Comparison of ENCODE assay signal across 1 cellular context in genomic region chr6:28673800-28674671, GRCh38.
TF ChIP-seq lines count a peak whose summit lies in the region.

No MANE protein-coding gene starts in this region.

TF ChIP-seq in HepG2, 621 proteins besides CTCF, POLR2A, EP300 and RAD21 (continued from another document and continues in another):
- TF ChIP-seq IRX3 (CRISPR knock-in tag; IDR thresholded peaks at IDR 0.05; ENCODE audit: borderline replicate concordance, low read depth): peak; percentile 47; the same call in 1 of the 2 replicates
- TF ChIP-seq NCOR1 (IDR thresholded peaks at IDR 0.05; ENCODE audit: borderline replicate concordance, low read length): peak; percentile 64; the same call in 1 of the 2 replicates
- TF ChIP-seq ZNF251 (CRISPR knock-in tag; IDR thresholded peaks at IDR 0.05): no peak
- TF ChIP-seq DZIP1 (CRISPR knock-in tag; IDR thresholded peaks at IDR 0.05): no peak
- peak; percentile 13; the same call in 1 of the 2 replicates for TF ChIP-seq TFDP1 (CRISPR knock-in tag; IDR thresholded peaks at IDR 0.05; ENCODE audit: borderline replicate concordance)
- TF ChIP-seq, protein P1, sequence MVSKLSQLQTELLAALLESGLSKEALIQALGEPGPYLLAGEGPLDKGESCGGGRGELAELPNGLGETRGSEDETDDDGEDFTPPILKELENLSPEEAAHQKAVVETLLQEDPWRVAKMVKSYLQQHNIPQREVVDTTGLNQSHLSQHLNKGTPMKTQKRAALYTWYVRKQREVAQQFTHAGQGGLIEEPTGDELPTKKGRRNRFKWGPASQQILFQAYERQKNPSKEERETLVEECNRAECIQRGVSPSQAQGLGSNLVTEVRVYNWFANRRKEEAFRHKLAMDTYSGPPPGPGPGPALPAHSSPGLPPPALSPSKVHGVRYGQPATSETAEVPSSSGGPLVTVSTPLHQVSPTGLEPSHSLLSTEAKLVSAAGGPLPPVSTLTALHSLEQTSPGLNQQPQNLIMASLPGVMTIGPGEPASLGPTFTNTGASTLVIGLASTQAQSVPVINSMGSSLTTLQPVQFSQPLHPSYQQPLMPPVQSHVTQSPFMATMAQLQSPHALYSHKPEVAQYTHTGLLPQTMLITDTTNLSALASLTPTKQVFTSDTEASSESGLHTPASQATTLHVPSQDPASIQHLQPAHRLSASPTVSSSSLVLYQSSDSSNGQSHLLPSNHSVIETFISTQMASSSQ (IDR thresholded peaks at IDR 0.05; ENCODE audit: low read depth): 0 out of 2 replicates have a peak, but pooled peaks have one; percentile 29
- TF ChIP-seq, protein P1 (CRISPR knock-in tag; IDR thresholded peaks at IDR 0.05; ENCODE audit: borderline replicate concordance): no peak
- no peak for TF ChIP-seq NPAS2 (CRISPR knock-in tag; IDR thresholded peaks at IDR 0.05; ENCODE audit: borderline replicate concordance)
- TF ChIP-seq ZSCAN21 (CRISPR knock-in tag; IDR thresholded peaks at IDR 0.05; ENCODE audit: borderline replicate concordance): peak; percentile 60; the same call in 1 of the 2 replicates
- TF ChIP-seq FOXJ3 (CRISPR knock-in tag; IDR thresholded peaks at IDR 0.05; ENCODE audit: borderline replicate concordance): 0 out of 2 replicates have a peak, but pooled peaks have one; percentile 11
- TF ChIP-seq MAF1 (CRISPR knock-in tag; IDR thresholded peaks at IDR 0.05; ENCODE audit: borderline replicate concordance): peak; percentile 97
- TF ChIP-seq ZC3H13 (CRISPR knock-in tag; IDR thresholded peaks at IDR 0.05): no peak
- TF ChIP-seq ZNF780A (CRISPR knock-in tag; IDR thresholded peaks at IDR 0.05): no peak
- 0 out of 2 replicates have a peak, but pooled peaks have one; percentile 36 for TF ChIP-seq ZHX1 (CRISPR knock-in tag; IDR thresholded peaks at IDR 0.05; ENCODE audit: low read depth)
- TF ChIP-seq NCOA5 (CRISPR knock-in tag; IDR thresholded peaks at IDR 0.05): no peak
- TF ChIP-seq THAP8 (CRISPR knock-in tag; IDR thresholded peaks at IDR 0.05; ENCODE audit: borderline replicate concordance): no peak
- no peak for TF ChIP-seq LCORL (IDR thresholded peaks at IDR 0.05)
- TF ChIP-seq LCORL (CRISPR knock-in tag; IDR thresholded peaks at IDR 0.05): no peak
- no peak for TF ChIP-seq ZNF180 (CRISPR knock-in tag; IDR thresholded peaks at IDR 0.05; ENCODE audit: borderline replicate concordance, low read depth)
- no peak for TF ChIP-seq U2AF2 (IDR thresholded peaks at IDR 0.05; ENCODE audit: low read depth, low read length)
- no peak for TF ChIP-seq ZNF207 (IDR thresholded peaks at IDR 0.05; ENCODE audit: borderline replicate concordance)
- TF ChIP-seq, protein P2, sequence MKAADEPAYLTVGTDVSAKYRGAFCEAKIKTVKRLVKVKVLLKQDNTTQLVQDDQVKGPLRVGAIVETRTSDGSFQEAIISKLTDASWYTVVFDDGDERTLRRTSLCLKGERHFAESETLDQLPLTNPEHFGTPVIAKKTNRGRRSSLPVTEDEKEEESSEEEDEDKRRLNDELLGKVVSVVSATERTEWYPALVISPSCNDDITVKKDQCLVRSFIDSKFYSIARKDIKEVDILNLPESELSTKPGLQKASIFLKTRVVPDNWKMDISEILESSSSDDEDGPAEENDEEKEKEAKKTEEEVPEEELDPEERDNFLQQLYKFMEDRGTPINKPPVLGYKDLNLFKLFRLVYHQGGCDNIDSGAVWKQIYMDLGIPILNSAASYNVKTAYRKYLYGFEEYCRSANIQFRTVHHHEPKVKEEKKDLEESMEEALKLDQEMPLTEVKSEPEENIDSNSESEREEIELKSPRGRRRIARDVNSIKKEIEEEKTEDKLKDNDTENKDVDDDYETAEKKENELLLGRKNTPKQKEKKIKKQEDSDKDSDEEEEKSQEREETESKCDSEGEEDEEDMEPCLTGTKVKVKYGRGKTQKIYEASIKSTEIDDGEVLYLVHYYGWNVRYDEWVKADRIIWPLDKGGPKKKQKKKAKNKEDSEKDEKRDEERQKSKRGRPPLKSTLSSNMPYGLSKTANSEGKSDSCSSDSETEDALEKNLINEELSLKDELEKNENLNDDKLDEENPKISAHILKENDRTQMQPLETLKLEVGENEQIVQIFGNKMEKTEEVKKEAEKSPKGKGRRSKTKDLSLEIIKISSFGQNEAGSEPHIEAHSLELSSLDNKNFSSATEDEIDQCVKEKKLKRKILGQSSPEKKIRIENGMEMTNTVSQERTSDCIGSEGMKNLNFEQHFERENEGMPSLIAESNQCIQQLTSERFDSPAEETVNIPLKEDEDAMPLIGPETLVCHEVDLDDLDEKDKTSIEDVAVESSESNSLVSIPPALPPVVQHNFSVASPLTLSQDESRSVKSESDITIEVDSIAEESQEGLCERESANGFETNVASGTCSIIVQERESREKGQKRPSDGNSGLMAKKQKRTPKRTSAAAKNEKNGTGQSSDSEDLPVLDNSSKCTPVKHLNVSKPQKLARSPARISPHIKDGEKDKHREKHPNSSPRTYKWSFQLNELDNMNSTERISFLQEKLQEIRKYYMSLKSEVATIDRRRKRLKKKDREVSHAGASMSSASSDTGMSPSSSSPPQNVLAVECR (CRISPR knock-in tag; IDR thresholded peaks at IDR 0.05; ENCODE audit: borderline replicate concordance): peak; percentile 13; the same call in 1 of the 2 replicates
- no peak for TF ChIP-seq GFI1 (CRISPR knock-in tag; IDR thresholded peaks at IDR 0.05; ENCODE audit: borderline replicate concordance)
- no peak for TF ChIP-seq ZNF484 (CRISPR knock-in tag; IDR thresholded peaks at IDR 0.05; ENCODE audit: borderline replicate concordance, low read depth)
- no peak for TF ChIP-seq PAXIP1 (CRISPR knock-in tag; conservative IDR thresholded peaks at IDR 0.05)
- TF ChIP-seq ZSCAN12 (CRISPR knock-in tag; IDR thresholded peaks at IDR 0.05): no peak
- TF ChIP-seq, protein P3, sequence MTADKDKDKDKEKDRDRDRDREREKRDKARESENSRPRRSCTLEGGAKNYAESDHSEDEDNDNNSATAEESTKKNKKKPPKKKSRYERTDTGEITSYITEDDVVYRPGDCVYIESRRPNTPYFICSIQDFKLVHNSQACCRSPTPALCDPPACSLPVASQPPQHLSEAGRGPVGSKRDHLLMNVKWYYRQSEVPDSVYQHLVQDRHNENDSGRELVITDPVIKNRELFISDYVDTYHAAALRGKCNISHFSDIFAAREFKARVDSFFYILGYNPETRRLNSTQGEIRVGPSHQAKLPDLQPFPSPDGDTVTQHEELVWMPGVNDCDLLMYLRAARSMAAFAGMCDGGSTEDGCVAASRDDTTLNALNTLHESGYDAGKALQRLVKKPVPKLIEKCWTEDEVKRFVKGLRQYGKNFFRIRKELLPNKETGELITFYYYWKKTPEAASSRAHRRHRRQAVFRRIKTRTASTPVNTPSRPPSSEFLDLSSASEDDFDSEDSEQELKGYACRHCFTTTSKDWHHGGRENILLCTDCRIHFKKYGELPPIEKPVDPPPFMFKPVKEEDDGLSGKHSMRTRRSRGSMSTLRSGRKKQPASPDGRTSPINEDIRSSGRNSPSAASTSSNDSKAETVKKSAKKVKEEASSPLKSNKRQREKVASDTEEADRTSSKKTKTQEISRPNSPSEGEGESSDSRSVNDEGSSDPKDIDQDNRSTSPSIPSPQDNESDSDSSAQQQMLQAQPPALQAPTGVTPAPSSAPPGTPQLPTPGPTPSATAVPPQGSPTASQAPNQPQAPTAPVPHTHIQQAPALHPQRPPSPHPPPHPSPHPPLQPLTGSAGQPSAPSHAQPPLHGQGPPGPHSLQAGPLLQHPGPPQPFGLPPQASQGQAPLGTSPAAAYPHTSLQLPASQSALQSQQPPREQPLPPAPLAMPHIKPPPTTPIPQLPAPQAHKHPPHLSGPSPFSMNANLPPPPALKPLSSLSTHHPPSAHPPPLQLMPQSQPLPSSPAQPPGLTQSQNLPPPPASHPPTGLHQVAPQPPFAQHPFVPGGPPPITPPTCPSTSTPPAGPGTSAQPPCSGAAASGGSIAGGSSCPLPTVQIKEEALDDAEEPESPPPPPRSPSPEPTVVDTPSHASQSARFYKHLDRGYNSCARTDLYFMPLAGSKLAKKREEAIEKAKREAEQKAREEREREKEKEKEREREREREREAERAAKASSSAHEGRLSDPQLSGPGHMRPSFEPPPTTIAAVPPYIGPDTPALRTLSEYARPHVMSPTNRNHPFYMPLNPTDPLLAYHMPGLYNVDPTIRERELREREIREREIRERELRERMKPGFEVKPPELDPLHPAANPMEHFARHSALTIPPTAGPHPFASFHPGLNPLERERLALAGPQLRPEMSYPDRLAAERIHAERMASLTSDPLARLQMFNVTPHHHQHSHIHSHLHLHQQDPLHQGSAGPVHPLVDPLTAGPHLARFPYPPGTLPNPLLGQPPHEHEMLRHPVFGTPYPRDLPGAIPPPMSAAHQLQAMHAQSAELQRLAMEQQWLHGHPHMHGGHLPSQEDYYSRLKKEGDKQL (CRISPR knock-in tag; IDR thresholded peaks at IDR 0.05; ENCODE audit: low read depth): no peak
